In genomic region chr11:30610628-30611027, GRCh38 we compare ENCODE assay signal across 1 cellular context.
TF ChIP-seq lines count a peak whose summit lies in the region.

No MANE protein-coding gene starts in this region.

TF ChIP-seq in GM23338, 12 proteins besides CTCF, POLR2A, EP300 and RAD21 (continued from another document):
- TF ChIP-seq, protein P1, sequence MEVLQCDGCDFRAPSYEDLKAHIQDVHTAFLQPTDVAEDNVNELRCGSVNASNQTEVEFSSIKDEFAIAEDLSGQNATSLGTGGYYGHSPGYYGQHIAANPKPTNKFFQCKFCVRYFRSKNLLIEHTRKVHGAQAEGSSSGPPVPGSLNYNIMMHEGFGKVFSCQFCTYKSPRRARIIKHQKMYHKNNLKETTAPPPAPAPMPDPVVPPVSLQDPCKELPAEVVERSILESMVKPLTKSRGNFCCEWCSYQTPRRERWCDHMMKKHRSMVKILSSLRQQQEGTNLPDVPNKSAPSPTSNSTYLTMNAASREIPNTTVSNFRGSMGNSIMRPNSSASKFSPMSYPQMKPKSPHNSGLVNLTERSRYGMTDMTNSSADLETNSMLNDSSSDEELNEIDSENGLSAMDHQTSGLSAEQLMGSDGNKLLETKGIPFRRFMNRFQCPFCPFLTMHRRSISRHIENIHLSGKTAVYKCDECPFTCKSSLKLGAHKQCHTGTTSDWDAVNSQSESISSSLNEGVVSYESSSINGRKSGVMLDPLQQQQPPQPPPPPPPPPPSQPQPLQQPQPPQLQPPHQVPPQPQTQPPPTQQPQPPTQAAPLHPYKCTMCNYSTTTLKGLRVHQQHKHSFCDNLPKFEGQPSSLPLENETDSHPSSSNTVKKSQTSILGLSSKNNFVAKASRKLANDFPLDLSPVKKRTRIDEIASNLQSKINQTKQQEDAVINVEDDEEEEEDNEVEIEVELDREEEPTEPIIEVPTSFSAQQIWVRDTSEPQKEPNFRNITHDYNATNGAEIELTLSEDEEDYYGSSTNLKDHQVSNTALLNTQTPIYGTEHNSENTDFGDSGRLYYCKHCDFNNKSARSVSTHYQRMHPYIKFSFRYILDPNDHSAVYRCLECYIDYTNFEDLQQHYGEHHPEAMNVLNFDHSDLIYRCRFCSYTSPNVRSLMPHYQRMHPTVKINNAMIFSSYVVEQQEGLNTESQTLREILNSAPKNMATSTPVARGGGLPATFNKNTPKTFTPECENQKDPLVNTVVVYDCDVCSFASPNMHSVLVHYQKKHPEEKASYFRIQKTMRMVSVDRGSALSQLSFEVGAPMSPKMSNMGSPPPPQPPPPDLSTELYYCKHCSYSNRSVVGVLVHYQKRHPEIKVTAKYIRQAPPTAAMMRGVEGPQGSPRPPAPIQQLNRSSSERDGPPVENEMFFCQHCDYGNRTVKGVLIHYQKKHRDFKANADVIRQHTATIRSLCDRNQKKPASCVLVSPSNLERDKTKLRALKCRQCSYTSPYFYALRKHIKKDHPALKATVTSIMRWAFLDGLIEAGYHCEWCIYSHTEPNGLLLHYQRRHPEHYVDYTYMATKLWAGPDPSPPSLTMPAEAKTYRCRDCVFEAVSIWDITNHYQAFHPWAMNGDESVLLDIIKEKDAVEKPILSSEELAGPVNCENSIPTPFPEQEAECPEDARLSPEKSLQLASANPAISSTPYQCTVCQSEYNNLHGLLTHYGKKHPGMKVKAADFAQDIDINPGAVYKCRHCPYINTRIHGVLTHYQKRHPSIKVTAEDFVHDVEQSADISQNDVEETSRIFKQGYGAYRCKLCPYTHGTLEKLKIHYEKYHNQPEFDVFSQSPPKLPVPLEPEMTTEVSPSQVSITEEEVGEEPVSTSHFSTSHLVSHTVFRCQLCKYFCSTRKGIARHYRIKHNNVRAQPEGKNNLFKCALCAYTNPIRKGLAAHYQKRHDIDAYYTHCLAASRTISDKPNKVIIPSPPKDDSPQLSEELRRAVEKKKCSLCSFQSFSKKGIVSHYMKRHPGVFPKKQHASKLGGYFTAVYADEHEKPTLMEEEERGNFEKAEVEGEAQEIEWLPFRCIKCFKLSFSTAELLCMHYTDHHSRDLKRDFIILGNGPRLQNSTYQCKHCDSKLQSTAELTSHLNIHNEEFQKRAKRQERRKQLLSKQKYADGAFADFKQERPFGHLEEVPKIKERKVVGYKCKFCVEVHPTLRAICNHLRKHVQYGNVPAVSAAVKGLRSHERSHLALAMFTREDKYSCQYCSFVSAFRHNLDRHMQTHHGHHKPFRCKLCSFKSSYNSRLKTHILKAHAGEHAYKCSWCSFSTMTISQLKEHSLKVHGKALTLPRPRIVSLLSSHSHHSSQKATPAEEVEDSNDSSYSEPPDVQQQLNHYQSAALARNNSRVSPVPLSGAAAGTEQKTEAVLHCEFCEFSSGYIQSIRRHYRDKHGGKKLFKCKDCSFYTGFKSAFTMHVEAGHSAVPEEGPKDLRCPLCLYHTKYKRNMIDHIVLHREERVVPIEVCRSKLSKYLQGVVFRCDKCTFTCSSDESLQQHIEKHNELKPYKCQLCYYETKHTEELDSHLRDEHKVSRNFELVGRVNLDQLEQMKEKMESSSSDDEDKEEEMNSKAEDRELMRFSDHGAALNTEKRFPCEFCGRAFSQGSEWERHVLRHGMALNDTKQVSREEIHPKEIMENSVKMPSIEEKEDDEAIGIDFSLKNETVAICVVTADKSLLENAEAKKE (CRISPR knock-in tag; IDR thresholded peaks at IDR 0.05): no peak
- TF ChIP-seq CREB1 (CRISPR knock-in tag; IDR thresholded peaks at IDR 0.05; ENCODE audit: low read depth) (no peak), ZNF331 (CRISPR knock-in tag; IDR thresholded peaks at IDR 0.05; ENCODE audit: low read depth) (no peak)
- TF ChIP-seq, protein P2, sequence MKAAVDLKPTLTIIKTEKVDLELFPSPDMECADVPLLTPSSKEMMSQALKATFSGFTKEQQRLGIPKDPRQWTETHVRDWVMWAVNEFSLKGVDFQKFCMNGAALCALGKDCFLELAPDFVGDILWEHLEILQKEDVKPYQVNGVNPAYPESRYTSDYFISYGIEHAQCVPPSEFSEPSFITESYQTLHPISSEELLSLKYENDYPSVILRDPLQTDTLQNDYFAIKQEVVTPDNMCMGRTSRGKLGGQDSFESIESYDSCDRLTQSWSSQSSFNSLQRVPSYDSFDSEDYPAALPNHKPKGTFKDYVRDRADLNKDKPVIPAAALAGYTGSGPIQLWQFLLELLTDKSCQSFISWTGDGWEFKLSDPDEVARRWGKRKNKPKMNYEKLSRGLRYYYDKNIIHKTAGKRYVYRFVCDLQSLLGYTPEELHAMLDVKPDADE (IDR thresholded peaks at IDR 0.05): no peak
